In genomic region chr19:49443366-49444099, GRCh38 we compare ENCODE assay signal across 8 cellular contexts. TPM values are rescaled to one million over a fixed set of nuclear protein-coding genes. Genes with fewer than 3 reads are reported as not detected.
DNase-seq lines count a peak whose midpoint lies in the region; TF ChIP-seq lines count a peak whose summit lies in the region.

No MANE protein-coding gene starts in this region.

- H3K27me3 ChIP-seq in MM.1S (replicated peaks; ENCODE audit: insufficient read depth, low read length) (peaks cover 36% of the 10 kb centered on the region), neural progenitor cell (peaks cover 42% of the 10 kb centered on the region), stomach (peaks cover 5 to 46% (median 38%) of the 10 kb centered on the region in 3 donors)

- 0% methylated on average over 36 to 47 of the region's 47 CpGs for WGBS in stomach, 5 donors

- peaks cover 4% of the 10 kb centered on the region for H3K36me3 Mint-ChIP-seq in neural progenitor cell

- TF ChIP-seq POLR2A in stomach (IDR thresholded peaks at IDR 0.05) = no peak

- H3K4me2 ChIP-seq in MM.1S (ENCODE audit: low read depth, low read length) (peak overlapping the region; percentile 90), neural progenitor cell (peak overlapping the region; percentile 79)

- no peak overlapping the region for H3K27ac Mint-ChIP-seq in neural progenitor cell

- H2AFZ ChIP-seq in MM.1S (ENCODE audit: low read length) (peak overlapping the region; percentile 99), neural progenitor cell (replicated peaks) (peak overlapping the region; percentile 78)

- no peak for TF ChIP-seq EP300 in stomach (IDR thresholded peaks at IDR 0.05)

- POLR2A ChIA-PET in HEK293 (lab: Yijun Ruan, JAX) = interaction anchor here (0.6 to 2.3 kb wide), 8 partner anchors 9 to 712 kb away, joined by 3 to 28 read pairs (median 4); partner anchors contain the start of genes ALDH16A1, PIH1D1 and TEAD2

- H3K4me1 ChIP-seq in HEK293 (ENCODE audit: control insufficient read depth, insufficient read depth, low read length) = peaks cover 7% of the 10 kb centered on the region
- no peaks in the 10 kb centered on the region for H3K4me1 ChIP-seq in MM.1S (ENCODE audit: low read length)
- H3K4me1 ChIP-seq in neural progenitor cell = peaks cover 8% of the 10 kb centered on the region
- peaks cover 0 to 46% (median 28%) of the 10 kb centered on the region in 4 donors for H3K4me1 ChIP-seq in stomach

- CTCF ChIA-PET in HEK293 (lab: Yijun Ruan, JAX) = interaction anchor here (0.6 to 3.2 kb wide), 27 partner anchors 8 to 914 kb away, joined by 3 to 59 read pairs (median 4); partner anchors contain the start of genes GFY and PIH1D1

- H3K4me3 Mint-ChIP-seq in neural progenitor cell = peak overlapping the region; percentile 85

- peaks cover 6% of the 10 kb centered on the region; the same call in 1 of the 2 replicates for H3F3A ChIP-seq in MM.1S (ENCODE audit: insufficient read depth, low read length)
- H3F3A ChIP-seq in neural progenitor cell (ENCODE audit: low read depth) = peaks cover 53% of the 10 kb centered on the region

- peaks cover 19% of the 10 kb centered on the region for H3K4me1 Mint-ChIP-seq in neural progenitor cell

- H4K20me1 ChIP-seq in MM.1S (ENCODE audit: insufficient read depth, low read length) (no peaks in the 10 kb centered on the region), neural progenitor cell (ENCODE audit: low read depth) (peaks cover 10% of the 10 kb centered on the region)

- no peaks in the 10 kb centered on the region for H3K9me2 ChIP-seq in MM.1S (replicated peaks; ENCODE audit: insufficient read depth, low read length)

- peaks cover 47% of the 10 kb centered on the region for H3K27me3 Mint-ChIP-seq in neural progenitor cell (ENCODE audit: insufficient read depth, low read depth)

- TF ChIP-seq CTCF in HEK293 (tag by site-specific recombination; IDR thresholded peaks at IDR 0.05) (peak; percentile 99), MM.1S (IDR thresholded peaks at IDR 0.05; ENCODE audit: low read length) (peak; percentile 78), foreskin fibroblast (IDR thresholded peaks at IDR 0.05; ENCODE audit: low read depth, low read length) (peak; percentile 73), neural progenitor cell (IDR thresholded peaks at IDR 0.05) (peak; percentile 74), stomach (IDR thresholded peaks at IDR 0.05) (peak in 6 of 7 experiments; percentile 26 to 93 (median 78))

- peak overlapping the region; percentile 60 for H3K4me3 ChIP-seq in HEK293 (ENCODE audit: low read depth, low read length)
- H3K4me3 ChIP-seq in MM.1S (ENCODE audit: low read length) = peak overlapping the region; percentile 84
- peak overlapping the region; percentile 67 to 69 for H3K4me3 ChIP-seq in foreskin fibroblast (ENCODE audit: low read depth in 1 of 2, low read length in 2 of 2)
- peak overlapping the region; percentile 59 for H3K4me3 ChIP-seq in neural progenitor cell
- H3K4me3 ChIP-seq in stomach = peak overlapping the region; percentile 54 to 89 (median 66)

- H3K9me3 ChIP-seq in HEK293 (ENCODE audit: control insufficient read depth, insufficient read depth, low read depth, low read length) (no peaks in the 10 kb centered on the region), MM.1S (replicated peaks; ENCODE audit: insufficient read depth, low read length) (no peaks in the 10 kb centered on the region), neural progenitor cell (ENCODE audit: low read depth) (no peaks in the 10 kb centered on the region), stomach (no peaks in the 10 kb centered on the region)

- H3K9ac ChIP-seq in MM.1S (ENCODE audit: low read length) (peak overlapping the region; percentile 62; the same call in 1 of the 2 replicates), neural progenitor cell (no peak overlapping the region)

- H3K9me3 Mint-ChIP-seq in neural progenitor cell = no peaks in the 10 kb centered on the region

- peak; percentile 91 for DNase-seq in GDM1 (lab: John Stamatoyannopoulos, UW)
- peak; percentile 93 for DNase-seq in MM.1S
- peak; percentile 89 for DNase-seq in SHP77 treated with DMSO at 0.1 percent for 48 hours (lab: John Stamatoyannopoulos, UW)
- peak; percentile 79 for DNase-seq in activated gamma-delta T cell (lab: John Stamatoyannopoulos, UW)
- DNase-seq in foreskin fibroblast = peak; percentile 90 to 97
- peak; percentile 99 for DNase-seq in neural progenitor cell (ENCODE audit: low spot score)
- DNase-seq in stomach = peak; percentile 95

- intact Hi-C loops in stomach (cut with DNase I; ENCODE audit: low total_unique reads) = loop anchor here (5.0 kb wide), 1 partner anchor 51 kb away; no protein-coding TSS in a partner anchor

- H3K27ac ChIP-seq in HEK293 (ENCODE audit: extremely low read depth, low read depth, low read length) = peak overlapping the region; percentile 50
- H3K27ac ChIP-seq in MM.1S (ENCODE audit: low read length) = peak overlapping the region; percentile 28; the same call in 1 of the 2 replicates
- H3K27ac ChIP-seq in neural progenitor cell = no peak overlapping the region
- peak overlapping the region; percentile 68 to 89 (median 82) for H3K27ac ChIP-seq in stomach

- no peaks in the 10 kb centered on the region for H3K79me2 ChIP-seq in MM.1S (ENCODE audit: low read length)
- no peaks in the 10 kb centered on the region for H3K79me2 ChIP-seq in neural progenitor cell (ENCODE audit: low read depth)

- H3K36me3 ChIP-seq in HEK293 (ENCODE audit: control insufficient read depth in 2 of 2, insufficient read depth in 1 of 2, low read length in 2 of 2) (peaks cover 3 to 23% of the 10 kb centered on the region in 2 experiments), MM.1S (replicated peaks; ENCODE audit: insufficient read depth, low read length) (no peaks in the 10 kb centered on the region), neural progenitor cell (no peaks in the 10 kb centered on the region), stomach (peaks cover 6 to 28% (median 21%) of the 10 kb centered on the region in 4 donors)

TF ChIP-seq in HEK293, 187 proteins besides CTCF, POLR2A, EP300 and RAD21 (continues in another document):
- TF ChIP-seq ZNF596 (tag by site-specific recombination; IDR thresholded peaks at IDR 0.05) (no peak), ZNF645 (tag by site-specific recombination; IDR thresholded peaks at IDR 0.05) (no peak), ZNF132 (tag by site-specific recombination; IDR thresholded peaks at IDR 0.05; ENCODE audit: borderline replicate concordance) (no peak), KLF8 (tag by site-specific recombination; IDR thresholded peaks at IDR 0.05) (peak; percentile 97), ZSCAN30 (tag by site-specific recombination; IDR thresholded peaks at IDR 0.05) (peak; percentile 60), ZNF146 (tag by site-specific recombination; IDR thresholded peaks at IDR 0.05) (no peak), ZNF776 (tag by site-specific recombination; IDR thresholded peaks at IDR 0.05; ENCODE audit: borderline replicate concordance) (no peak), SETDB1 (IDR thresholded peaks at IDR 0.05; ENCODE audit: insufficient read length, low read length) (no peak), ZFP69B (tag by site-specific recombination; IDR thresholded peaks at IDR 0.05) (peak; percentile 89), INSM2 (tag by site-specific recombination; IDR thresholded peaks at IDR 0.05) (no peak), ZNF366 (tag by site-specific recombination; conservative IDR thresholded peaks at IDR 0.05) (peak; percentile 98), ZNF624 (tag by site-specific recombination; IDR thresholded peaks at IDR 0.05) (no peak), SALL2 (tag by site-specific recombination; IDR thresholded peaks at IDR 0.05; ENCODE audit: borderline replicate concordance) (no peak), ZNF629 (tag by site-specific recombination; IDR thresholded peaks at IDR 0.05) (peak; percentile 69), OVOL3 (tag by site-specific recombination; IDR thresholded peaks at IDR 0.05) (no peak), ZFP37 (tag by site-specific recombination; IDR thresholded peaks at IDR 0.05) (peak; percentile 90), ZNF785 (tag by site-specific recombination; IDR thresholded peaks at IDR 0.05) (peak; percentile 21)

RNA-seq across cellular contexts. Expression of gene SLC17A7, which starts 2.2 kb away (rescaled TPM):
- total RNA-seq in neural progenitor cell (ENCODE audit: low replicate concordance) (1.4 TPM in 2 replicates), stomach (1 to 10 TPM in 3 of 5 donors, not detected in 2; 1.1 to 2.0 (median 1.8) TPM)
- polyA plus RNA-seq in stomach = under 1 TPM; 0.25 to 0.76 (median 0.65) TPM

RNA-seq across cellular contexts. Expression of gene PIH1D1, which starts 8.1 kb away (rescaled TPM):
- total RNA-seq in neural progenitor cell (ENCODE audit: low replicate concordance) (133 and 168 TPM in 2 replicates), stomach (100 to 1,000 TPM in 1 of 5 donors, 10 to 100 TPM in 4; 58.9 to 193 (median 70.7) TPM)
- polyA plus RNA-seq in stomach = 100 to 1,000 TPM in 2 of 3 donors, 10 to 100 TPM in 1; 94.5 to 110 (median 108) TPM

RNA-seq across cellular contexts. Expression of gene ALDH16A1, which starts 9.5 kb away (rescaled TPM):
- total RNA-seq in neural progenitor cell (ENCODE audit: low replicate concordance) (14.7 and 77.6 TPM in 2 replicates), stomach (100 to 1,000 TPM in 1 of 5 donors, 10 to 100 TPM in 4; 27.9 to 198 (median 42.6) TPM)
- polyA plus RNA-seq in stomach = 10 to 100 TPM; 32.2 to 43.1 (median 42.5) TPM

RNA-seq across cellular contexts. Expression of gene GFY, which starts 18.3 kb away (rescaled TPM):
- total RNA-seq in neural progenitor cell (ENCODE audit: low replicate concordance) = 0.09 TPM in 1 of 2 replicates, not detected in the other
- total RNA-seq in stomach = not detected
- polyA plus RNA-seq in stomach = not detected

RNA-seq across cellular contexts. Expression of gene PTH2, which starts 20.3 kb away (rescaled TPM):
- total RNA-seq in neural progenitor cell (ENCODE audit: low replicate concordance) = not detected in 2 replicates
- not detected for total RNA-seq in stomach
- not detected for polyA plus RNA-seq in stomach
